In genomic region chr3:179347108-179347382, GRCh38 we compare ENCODE assay signal across 8 cellular contexts. TPM values are rescaled to one million over a fixed set of nuclear protein-coding genes. Genes with fewer than 3 reads are reported as not detected.
DNase-seq lines count a peak whose midpoint lies in the region; TF ChIP-seq lines count a peak whose summit lies in the region.

No MANE protein-coding gene starts in this region.

- H3K27me3 ChIP-seq in WERI-Rb-1 (ENCODE audit: insufficient read depth, low read depth, severe bottlenecking): no peaks in the 10 kb centered on the region

- no peaks in the 10 kb centered on the region for H3K27me3 Mint-ChIP-seq in glutamatergic neuron (ENCODE audit: unreplicated experiment)

- H3K4me1 Mint-ChIP-seq in glutamatergic neuron (ENCODE audit: low read depth, unreplicated experiment): peaks cover 6% of the 10 kb centered on the region

- peak overlapping the region; percentile 97 for H3K27ac Mint-ChIP-seq in glutamatergic neuron (ENCODE audit: unreplicated experiment)

- peak overlapping the region; percentile 95 for H3K4me3 ChIP-seq in GM08714 (ENCODE audit: low read length)
- peak overlapping the region; percentile 92 for H3K4me3 ChIP-seq in WERI-Rb-1 (ENCODE audit: low read depth, low read length)
- peak overlapping the region; percentile 90 for H3K4me3 ChIP-seq in retinal pigment epithelial cell (ENCODE audit: low read length)

- no peaks in the 10 kb centered on the region for H3K9me3 ChIP-seq in WERI-Rb-1 (ENCODE audit: severe bottlenecking)

- H3K27ac ChIP-seq in WERI-Rb-1: peak overlapping the region; percentile 78

- peaks cover 19% of the 10 kb centered on the region for H3K36me3 ChIP-seq in WERI-Rb-1

- H3K4me3 Mint-ChIP-seq in glutamatergic neuron (ENCODE audit: unreplicated experiment): peak overlapping the region; percentile 94

- no peaks in the 10 kb centered on the region for H3K36me3 Mint-ChIP-seq in glutamatergic neuron (ENCODE audit: unreplicated experiment)

- TF ChIP-seq CTCF in WERI-Rb-1 (IDR thresholded peaks at IDR 0.05; ENCODE audit: low read depth, low read length) (no peak), glutamatergic neuron (IDR thresholded peaks at IDR 0.05; ENCODE audit: partially characterized antibody, unreplicated experiment) (no peak), retinal pigment epithelial cell (conservative IDR thresholded peaks at IDR 0.05; ENCODE audit: low read depth, low read length) (no peak)

- DNase-seq in WERI-Rb-1 (no peak), glutamatergic neuron (no peak), retinal pigment epithelial cell (ENCODE audit: low read depth) (no peak), kidney glomerular epithelial cell (lab: John Stamatoyannopoulos, UW) (no peak), NCI-H2107 (lab: John Stamatoyannopoulos, UW) (no peak), NCI-H510A (lab: John Stamatoyannopoulos, UW) (no peak)
- DNase-seq in activated CD4-positive, CD25-positive, alpha-beta regulatory T cell treated with anti-CD3 and anti-CD28 coated beads, Interleukin-2, amount 50 U/mL, for 72 hours: no peak

- peaks cover 3% of the 10 kb centered on the region for H3K9me3 Mint-ChIP-seq in glutamatergic neuron (ENCODE audit: unreplicated experiment)

RNA-seq across cellular contexts. Expression of gene MFN1, which starts 0.5 kb away (rescaled TPM):
- total RNA-seq in glutamatergic neuron (ENCODE audit: unreplicated experiment): 80.5 TPM

RNA-seq across cellular contexts. Expression of gene ZNF639, which starts 24.2 kb away (rescaled TPM):
- 34.2 TPM for total RNA-seq in glutamatergic neuron (ENCODE audit: unreplicated experiment)
